ENCODE assay signal across 8 cellular contexts in the genomic region with DNA sequence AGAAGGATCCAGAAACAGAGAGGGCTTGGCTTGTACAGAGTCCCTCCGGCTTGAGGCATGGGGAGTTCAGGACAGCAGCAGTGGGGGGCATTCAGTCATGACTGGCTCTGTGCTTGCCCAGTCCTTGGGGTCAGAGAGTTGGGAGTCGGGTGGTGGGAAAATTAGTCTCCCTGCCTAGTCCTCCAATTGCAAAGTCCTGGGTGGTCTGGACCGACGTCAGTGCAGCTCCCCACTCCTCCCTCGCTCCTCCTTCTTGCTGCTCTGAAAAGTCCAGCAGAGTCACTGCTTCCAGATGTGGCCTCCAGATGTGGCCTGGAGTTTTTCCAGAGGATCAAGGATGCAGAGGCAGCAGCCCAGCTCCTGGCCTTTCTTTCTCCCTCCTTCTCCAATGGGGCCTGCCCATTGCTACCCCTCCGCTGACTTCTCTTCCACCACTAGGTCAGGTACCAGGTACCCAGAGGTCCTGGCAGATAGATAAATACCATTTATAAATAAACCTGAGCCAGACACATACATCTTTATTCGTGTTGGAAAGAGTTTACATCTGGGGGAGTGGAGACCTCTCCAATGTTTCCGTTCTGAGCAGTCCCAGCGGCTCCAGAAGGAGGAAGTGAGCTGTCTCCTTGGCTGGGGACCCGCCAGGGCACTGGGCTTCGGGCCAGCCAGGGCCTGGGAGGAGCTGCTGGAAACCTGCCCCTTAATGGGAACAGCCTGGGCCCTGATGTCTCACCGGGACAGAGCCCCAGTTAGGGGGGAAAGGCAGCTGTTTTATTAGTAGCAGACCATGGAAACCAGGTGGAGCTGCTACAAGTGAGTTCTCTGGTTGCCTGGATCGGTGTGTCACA. TPM values are rescaled to one million over a fixed set of nuclear protein-coding genes. Genes with fewer than 3 reads are reported as not detected.
DNase-seq lines count a peak whose midpoint lies in the region; ATAC-seq, FAIRE-seq and TF ChIP-seq lines count a peak whose summit lies in the region.

No MANE protein-coding gene starts in this region.

- peak; percentile 90 for ATAC-seq in left cardiac atrium
- ATAC-seq in HG03439 (IDR thresholded peaks at IDR 0.05; ENCODE audit: unreplicated experiment): no peak

- TF ChIP-seq CTCF in VCaP (conservative IDR thresholded peaks at IDR 0.05): no peak

- DNase-seq in ACHN (peak; percentile 55), HTR-8/SVneo (ENCODE audit: insufficient read length, low spot score) (peak; percentile 91), left cardiac atrium (peak; percentile 92), renal cortical epithelial cell (ENCODE audit: low read depth) (peak; percentile 70)
- DNase-seq in activated CD4-positive, CD25-positive, alpha-beta regulatory T cell (lab: John Stamatoyannopoulos, UW): no peak
- DNase-seq in activated CD4-positive, alpha-beta T cell treated with anti-CD3 and anti-CD28 coated beads for 1 hour: no peak

- FAIRE-seq in HTR-8/SVneo (lab: Jason Lieb, UNC): no peak

- intact Hi-C loops in left cardiac atrium (cut with DNase I): loop anchor here in 1 of 2 donors (10.0 kb wide), 1 partner anchor 50 kb away; the partner anchor contains the start of gene RNF24

- H3K27ac ChIP-seq in VCaP: peak overlapping the region; percentile 74

- in situ Hi-C loops in ACHN (cut with HindIII; ENCODE audit: low pct_ligation_motif_present, low pct_unique_long_range_greater_than_20kb, low sequenced_read_pairs): no loop called here

RNA-seq across cellular contexts. Expression of gene RNF24, which starts 49.0 kb away (rescaled TPM):
- total RNA-seq in left cardiac atrium: 10 to 100 TPM; 10.5 to 13.0 TPM
- total RNA-seq in renal cortical epithelial cell: 2.1 and 7.3 TPM in 2 replicates

Comparison
In these comparisons a context has a peak if more than half of its experiments do, and no peak if none do; other contexts are left out.
1. DNase-seq: peak in ACHN (single experiment), HTR-8/SVneo (single experiment), left cardiac atrium (single experiment) and renal cortical epithelial cell (single experiment); none in activated CD4-positive, CD25-positive, alpha-beta regulatory T cell (0 of 4) and activated CD4-positive, alpha-beta T cell treated with anti-CD3 and anti-CD28 coated beads for 1 hour (single experiment).